ENCODE assay signal across 14 cellular contexts in the genomic region with DNA sequence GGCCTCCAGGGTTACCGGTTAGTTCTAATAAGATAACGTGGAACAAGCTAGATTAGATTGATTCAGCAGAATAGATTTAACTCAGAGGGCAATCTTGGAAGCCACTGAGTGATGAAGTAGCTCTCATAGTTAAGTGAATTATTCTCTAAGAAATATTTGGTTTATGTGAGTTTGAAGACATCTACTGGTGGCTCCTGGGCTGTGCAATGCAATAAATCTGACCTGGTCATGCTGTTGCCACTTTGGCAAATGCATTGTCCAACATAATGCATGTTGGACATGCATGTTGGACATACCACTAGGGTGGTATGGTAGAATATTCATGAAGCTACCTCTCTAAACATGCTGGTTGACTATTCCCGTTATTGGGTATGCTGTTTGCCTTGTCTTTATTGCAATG.
A peak's percentile ranks its signal among the peaks of the same experiment; 100 is the strongest.
DNase-seq lines count a peak whose midpoint lies in the region; ATAC-seq and TF ChIP-seq lines count a peak whose summit lies in the region.
"Had no signal": no experiment of that assay in that cellular context is flagged by ENCODE, and none has a peak within 500 bp of the region (broad histone marks: within the 10 kb centered on the region; RNA-seq: fewer than 3 reads in every experiment).

No MANE protein-coding gene starts in this region.

- no peak overlapping the region for H2BK12ac ChIP-seq in H9 (ENCODE audit: insufficient read length, low read depth, low read length)

- no peak overlapping the region for H4K8ac ChIP-seq in H9 (replicated peaks; ENCODE audit: insufficient read length, low read depth, low read length)

- ATAC-seq in HG03460 (IDR thresholded peaks at IDR 0.05; ENCODE audit: unreplicated experiment) (no peak), HG03457 (IDR thresholded peaks at IDR 0.05; ENCODE audit: unreplicated experiment) (no peak)
- ATAC-seq: Panc1 had no signal

- DNase-seq in EH (ENCODE audit: low read depth) = peak; percentile 1
- DNase-seq in H9 = no peak
- peak; percentile 3 for DNase-seq in RKO (ENCODE audit: low spot score)
- peak; percentile 3 for DNase-seq in choroid plexus epithelial cell (ENCODE audit: low read depth)
- no peak for DNase-seq in stimulated activated naive CD4-positive, alpha-beta T cell (lab: John Stamatoyannopoulos, UW)
- no peak for DNase-seq in NCI-H128 (lab: John Stamatoyannopoulos, UW; ENCODE audit: unreplicated experiment)
- DNase-seq: NCI-H1436 treated with DMSO at 0.1 percent for 48 hours, NCI-H2081, NCI-H82, Right ventricle myocardium superior had no signal

- H3T11ph ChIP-seq in H9 (ENCODE audit: low read length) = no peak overlapping the region

- no CpG with 5 or more reads among the region's 3 CpGs for WGBS in H9 (ENCODE audit: extremely low coverage, insufficient read length, low lambda C conversion rate)

- H3K4me2 ChIP-seq in H9 (ENCODE audit: insufficient read depth, insufficient read length, low read length) = no peak overlapping the region
- H3K4me2 ChIP-seq: BLaER1 had no signal

- H3K79me1 ChIP-seq in H9 (ENCODE audit: insufficient read depth, low read depth, low read length, poor library complexity, severe bottlenecking) = no peaks in the 10 kb centered on the region

- H3K23ac ChIP-seq in H9 (ENCODE audit: insufficient read length, low read depth, low read length) = no peak overlapping the region

- no peak overlapping the region for H4K91ac ChIP-seq in H9 (ENCODE audit: insufficient read length, low read depth, low read length)

- no peak overlapping the region for H3K18ac ChIP-seq in H9 (ENCODE audit: insufficient read length, low read depth, low read length)

- no peak overlapping the region for H3K4ac ChIP-seq in H9 (ENCODE audit: low read depth, low read length)

- no peaks in the 10 kb centered on the region for H3K23me2 ChIP-seq in H9 (ENCODE audit: insufficient read length, low read depth, low read length, poor library complexity, severe bottlenecking)

- H3K4me1 Mint-ChIP-seq in H9 = no peaks in the 10 kb centered on the region

- H2BK15ac ChIP-seq in H9 (ENCODE audit: low read depth, low read length) = no peak overlapping the region

- H4K20me1 ChIP-seq in H9 (ENCODE audit: control insufficient read depth, insufficient read depth, insufficient read length) = no peaks in the 10 kb centered on the region
- H4K20me1 ChIP-seq: BLaER1 had no signal

- H3K27ac Mint-ChIP-seq in H9 = no peak overlapping the region

- peaks cover 2 to 7% (median 5%) of the 10 kb centered on the region in 3 experiments; a peak in 5 of 7 replicates for H3K36me3 Mint-ChIP-seq in H9 (ENCODE audit: insufficient read depth in 1 of 3, low read depth in 3 of 3)

- TF ChIP-seq CTCF in H9 (conservative IDR thresholded peaks at IDR 0.05) (peak; percentile 28; the same call in 2 of the 3 replicates), choroid plexus epithelial cell (conservative IDR thresholded peaks at IDR 0.05; ENCODE audit: low read depth, low read length) (peak; percentile 6)

- no peaks in the 10 kb centered on the region for H3K27me3 Mint-ChIP-seq in H9 (ENCODE audit: low read depth)

- H3K4me3 Mint-ChIP-seq in H9 = no peak overlapping the region

- no peak overlapping the region for H2BK5ac ChIP-seq in H9 (ENCODE audit: insufficient read length, low read length)

- H2BK20ac ChIP-seq in H9 (ENCODE audit: low read depth, low read length, poor library complexity, severe bottlenecking) = no peak overlapping the region

- H3K27me3 ChIP-seq in H9 (ENCODE audit: insufficient read depth, low read length) = no peaks in the 10 kb centered on the region
- H3K27me3 ChIP-seq: BLaER1 had no signal

- H3K9ac ChIP-seq in H9 (ENCODE audit: extremely low read depth, insufficient read length, low read length) = no peak overlapping the region
- H3K9ac ChIP-seq: BLaER1 had no signal

- no peak overlapping the region for H2AK5ac ChIP-seq in H9 (ENCODE audit: insufficient read length, low read length)

- H2AFZ ChIP-seq in H9 (ENCODE audit: low read length) = no peak overlapping the region

- H3K27ac ChIP-seq in H9 (ENCODE audit: insufficient read length, low read depth, low read length) = no peak overlapping the region
- H3K27ac ChIP-seq: BLaER1 had no signal

- H3K14ac ChIP-seq in H9 (ENCODE audit: insufficient read depth, low read length) = no peak overlapping the region

- H3K9me3 ChIP-seq in H9 (ENCODE audit: control insufficient read depth, low read depth, low read length) = no peaks in the 10 kb centered on the region

- H3K4me1 ChIP-seq in H9 (ENCODE audit: insufficient read depth, low read length) = no peaks in the 10 kb centered on the region

- no peaks in the 10 kb centered on the region for H3K79me2 ChIP-seq in H9 (ENCODE audit: insufficient read depth, low read length)

- H4K5ac ChIP-seq in H9 (ENCODE audit: insufficient read length, low read depth, low read length) = no peak overlapping the region

- H2BK120ac ChIP-seq in H9 (ENCODE audit: low read depth, low read length, poor library complexity, severe bottlenecking) = no peak overlapping the region

- H3K4me3 ChIP-seq in choroid plexus epithelial cell (ENCODE audit: low read depth, low read length) = no peak overlapping the region
- H3K4me3 ChIP-seq: BLaER1 had no signal

- H3K9me3 Mint-ChIP-seq in H9 = peaks cover 6 to 8% of the 10 kb centered on the region in 2 experiments

- no peak overlapping the region for H3K56ac ChIP-seq in H9 (ENCODE audit: insufficient read length, low read depth, low read length)

Comparison
In these comparisons a context has a peak if more than half of its experiments do, and no peak if none do; other contexts are left out.
1. DNase-seq: peak in EH (single experiment), RKO (single experiment) and choroid plexus epithelial cell (single experiment); none in H9 (single experiment), stimulated activated naive CD4-positive, alpha-beta T cell (0 of 6) and NCI-H128 (single experiment).